8 cellular contexts compared by ENCODE assay signal in the genomic region with DNA sequence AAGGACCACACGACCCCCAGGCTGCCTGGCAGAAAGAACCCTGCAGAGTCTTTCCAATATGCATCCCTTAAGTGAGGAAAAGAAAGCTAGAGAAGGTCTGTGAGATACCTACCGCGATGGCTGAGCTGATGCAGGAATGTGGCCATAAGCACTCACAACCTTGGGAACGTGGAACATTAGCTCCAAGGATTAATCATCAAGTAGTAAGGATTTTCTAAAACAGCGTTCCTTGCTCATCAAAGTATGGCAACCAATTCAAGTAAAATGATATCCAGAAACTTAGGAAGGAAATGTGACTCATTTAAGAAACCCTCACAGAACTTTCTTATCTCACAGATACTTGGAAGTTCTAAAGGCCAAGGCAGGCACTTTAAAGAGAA. TPM values are rescaled to one million over a fixed set of nuclear protein-coding genes. Genes with fewer than 3 reads are reported as not detected.
A peak's percentile ranks its signal among the peaks of the same experiment; 100 is the strongest.
DNase-seq lines count a peak whose midpoint lies in the region; ATAC-seq and TF ChIP-seq lines count a peak whose summit lies in the region.

No MANE protein-coding gene starts in this region.

- TF ChIP-seq CTCF in A673 (conservative IDR thresholded peaks at IDR 0.05; ENCODE audit: low read depth, low read length) = no peak

- no TSS peak for BruUV-seq in A673 (replicated peaks; lab: Mats Ljungman, UMichigan)

- intact Hi-C loops in A673 (cut with micrococcal nuclease; ENCODE audit: unreplicated experiment) = no loop called here

- no peaks in the 10 kb centered on the region for H3K9me3 ChIP-seq in A673 (ENCODE audit: low read depth, low read length, poor library complexity, severe bottlenecking)
- H3K9me3 ChIP-seq in effector memory CD4-positive, alpha-beta T cell (ENCODE audit: control insufficient read depth, low read length) = no peaks in the 10 kb centered on the region

- no peak for ATAC-seq in HG03135 (IDR thresholded peaks at IDR 0.05; ENCODE audit: unreplicated experiment)
- ATAC-seq in GM18907 (IDR thresholded peaks at IDR 0.05; ENCODE audit: unreplicated experiment) = no peak

- DNase-seq in A673 (ENCODE audit: low spot score) (peak; percentile 33), HCEC 1CT (peak; percentile 87), amniotic epithelial cell (ENCODE audit: low read depth) (peak; percentile 90), kidney tubule cell (ENCODE audit: low spot score) (peak; percentile 89), NOMO-1 treated with dmso at 0.1 percent for 144 hours (lab: John Stamatoyannopoulos, UW; ENCODE audit: unreplicated experiment) (no peak)
- no peak for DNase-seq in effector memory CD4-positive, alpha-beta T cell

- CTCF ChIA-PET in A673 (lab: Charles Lee) = no interaction called here

- no peaks in the 10 kb centered on the region for H3K27me3 ChIP-seq in A673 (replicated peaks; ENCODE audit: insufficient read depth, low read depth, low read length, poor library complexity)
- H3K27me3 ChIP-seq in effector memory CD4-positive, alpha-beta T cell (replicated peaks; ENCODE audit: control insufficient read depth, insufficient read depth, low read length, poor library complexity, severe bottlenecking) = no peaks in the 10 kb centered on the region

- POLR2A ChIA-PET in A673 (lab: Charles Lee; ENCODE audit: low non-redundant PET) = no interaction called here

- peaks cover 40% of the 10 kb centered on the region for H3K4me1 ChIP-seq in A673 (ENCODE audit: insufficient read depth, low read length, poor library complexity, severe bottlenecking)
- H3K4me1 ChIP-seq in effector memory CD4-positive, alpha-beta T cell (ENCODE audit: control insufficient read depth, insufficient read depth, low read length, poor library complexity, severe bottlenecking) = peaks cover 33% of the 10 kb centered on the region

- no peak overlapping the region for H3K4me3 ChIP-seq in A673 (ENCODE audit: low read depth, low read length, poor library complexity, severe bottlenecking)
- no peak overlapping the region for H3K4me3 ChIP-seq in effector memory CD4-positive, alpha-beta T cell (ENCODE audit: insufficient read depth, low read depth, low read length, poor library complexity, severe bottlenecking)

- peak overlapping the region; percentile 45 for H3K27ac ChIP-seq in A673 (ENCODE audit: low read depth, low read length, poor library complexity, severe bottlenecking)
- no peak overlapping the region for H3K27ac ChIP-seq in effector memory CD4-positive, alpha-beta T cell (ENCODE audit: insufficient read depth, low read length, poor library complexity, severe bottlenecking)

- H3K36me3 ChIP-seq in A673 (ENCODE audit: insufficient read depth, low read length, poor library complexity, severe bottlenecking) = no peaks in the 10 kb centered on the region
- no peaks in the 10 kb centered on the region for H3K36me3 ChIP-seq in effector memory CD4-positive, alpha-beta T cell (ENCODE audit: control insufficient read depth, insufficient read depth, low read length)

RNA-seq across cellular contexts. Expression of a gene that starts 12.8 kb away (rescaled TPM):
- total RNA-seq in A673 (2021) = 51.8 and 57.2 TPM in 2 replicates

Comparison
In these comparisons a context has a peak if more than half of its experiments do, and no peak if none do; other contexts are left out.
1. DNase-seq: peak in A673 (single experiment), HCEC 1CT (single experiment), amniotic epithelial cell (single experiment) and kidney tubule cell (single experiment); none in NOMO-1 treated with dmso at 0.1 percent for 144 hours (single experiment) and effector memory CD4-positive, alpha-beta T cell (0 of 3).